25 cellular contexts compared by ENCODE assay signal in the genomic region with DNA sequence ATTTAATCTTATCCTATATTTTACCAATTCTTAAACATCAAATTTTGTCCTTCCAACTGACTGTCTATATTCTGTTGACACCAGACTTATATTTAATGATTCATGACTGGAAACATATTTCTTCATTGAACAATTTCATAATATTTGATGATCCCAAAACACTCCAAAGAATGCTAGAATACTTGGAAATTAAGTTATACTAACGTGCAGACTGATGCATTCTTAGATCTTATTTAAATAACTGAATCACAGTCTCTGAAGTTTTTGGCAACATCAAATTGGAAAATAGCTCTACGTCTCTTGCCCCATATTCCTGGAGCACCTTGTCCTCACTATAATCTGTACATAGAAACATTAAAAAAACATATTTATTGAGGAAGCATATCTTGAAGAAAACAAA.
"Had no signal": no experiment of that assay in that cellular context is flagged by ENCODE, and none has a peak within 500 bp of the region (broad histone marks: within the 10 kb centered on the region; RNA-seq: fewer than 3 reads in every experiment).

No MANE protein-coding gene starts in this region.

- H3K27me3 Mint-ChIP-seq: activated CD8-positive, alpha-beta T cell treated with anti-CD3 and anti-CD28 coated beads for 36 hours; dendritic cell treated with granulocyte-macrophage colony-stimulating factor and Interleukin-4, amounts not matched to agents 40 ng/mL and 50 ng/mL, for 4 days had no signal

- H3K27ac Mint-ChIP-seq: activated B cell treated with CpG ODN at 0.5 μM for 24 hours; activated CD8-positive, alpha-beta T cell treated with anti-CD3 and anti-CD28 coated beads for 36 hours; activated naive CD4-positive, alpha-beta T cell treated with anti-CD3 and anti-CD28 coated beads for 36 hours; dendritic cell treated with granulocyte-macrophage colony-stimulating factor and Interleukin-4, amounts not matched to agents 40 ng/mL and 50 ng/mL, for 4 days; mesothelial cell of epicardium; natural killer cell treated with Interleukin-12 subunit alpha and Interleukin-12 subunit beta and Interleukin-15 and Interleukin-18, amount 100 ng/mL, for 72 hours had no signal

- H3K9me3 ChIP-seq: esophagus squamous epithelium, lower lobe of right lung, sigmoid colon, tibial artery had no signal

- H3K36me3 Mint-ChIP-seq: natural killer cell treated with Interleukin-12 subunit alpha and Interleukin-12 subunit beta and Interleukin-15 and Interleukin-18, amount 100 ng/mL, for 72 hours had no signal

- ATAC-seq: activated CD8-positive, alpha-beta T cell treated with anti-CD3 and anti-CD28 coated beads for 36 hours; activated T-cell treated with anti-CD3 and anti-CD28 coated beads, Interleukin-2, amount 50 U/mL, for 4 hours; lower lobe of right lung; natural killer cell treated with Interleukin-12 subunit alpha and Interleukin-12 subunit beta and Interleukin-15 and Interleukin-18, amount 100 ng/mL, for 72 hours; stimulated activated naive CD8-positive, alpha-beta T cell treated with anti-CD3 and anti-CD28 coated beads, Interleukin-15, Interleukin-2, amounts not matched to agents 100 U/mL and 50 U/mL, for 24 hours had no signal

- H3K4me3 Mint-ChIP-seq: activated B cell treated with CpG ODN at 0.5 μM for 24 hours; activated CD8-positive, alpha-beta T cell treated with anti-CD3 and anti-CD28 coated beads for 36 hours; activated naive CD4-positive, alpha-beta T cell treated with anti-CD3 and anti-CD28 coated beads for 36 hours; activated T-cell treated with anti-CD3 and anti-CD28 coated beads, Interleukin-2, amount 50 U/mL, for 4 hours; dendritic cell treated with granulocyte-macrophage colony-stimulating factor and Interleukin-4, amounts not matched to agents 40 ng/mL and 50 ng/mL, for 4 days; mesothelial cell of epicardium; natural killer cell treated with Interleukin-12 subunit alpha and Interleukin-12 subunit beta and Interleukin-15 and Interleukin-18, amount 100 ng/mL, for 72 hours had no signal

- H3K9me3 Mint-ChIP-seq: activated B cell treated with CpG ODN at 0.5 μM for 24 hours; activated CD8-positive, alpha-beta T cell treated with anti-CD3 and anti-CD28 coated beads for 36 hours; activated naive CD4-positive, alpha-beta T cell treated with anti-CD3 and anti-CD28 coated beads for 36 hours; activated T-cell treated with anti-CD3 and anti-CD28 coated beads, Interleukin-2, amount 50 U/mL, for 4 hours; dendritic cell treated with granulocyte-macrophage colony-stimulating factor and Interleukin-4, amounts not matched to agents 40 ng/mL and 50 ng/mL, for 4 days; mesothelial cell of epicardium; natural killer cell treated with Interleukin-12 subunit alpha and Interleukin-12 subunit beta and Interleukin-15 and Interleukin-18, amount 100 ng/mL, for 72 hours had no signal

- H3K36me3 ChIP-seq: esophagus squamous epithelium, lower lobe of right lung, sigmoid colon, tibial artery had no signal

- DNase-seq: activated B cell treated with CpG ODN at 0.5 μM for 24 hours; activated CD4-positive, alpha-beta T cell treated with anti-CD3 and anti-CD28 coated beads for 48 hours; activated CD8-positive, alpha-beta T cell treated with anti-CD3 and anti-CD28 coated beads for 36 hours; activated naive CD4-positive, alpha-beta T cell treated with anti-CD3 and anti-CD28 coated beads for 36 hours; activated T-cell treated with anti-CD3 and anti-CD28 coated beads, Interleukin-2, amount 50 U/mL, for 4 hours; anterior cingulate cortex; cerebellar nuclear complex; effector memory CD4-positive, alpha-beta T cell; esophagus squamous epithelium; foreskin melanocyte; glutamatergic neuron; hippocampal formation; lower lobe of right lung; posterior cingulate gyrus; sigmoid colon; stimulated activated CD4-positive, alpha-beta T cell treated with anti-CD3 and anti-CD28 coated beads, Interleukin-12 subunit alpha, Interleukin-12 subunit beta, amount 100 ng/mL, for 4 hours; stimulated activated CD4-positive, alpha-beta T cell treated with anti-CD3 and anti-CD28 coated beads, Interleukin-1b, Interleukin-23, amount 100 ng/mL, for 48 hours; stimulated activated naive CD8-positive, alpha-beta T cell treated with anti-CD3 and anti-CD28 coated beads, Interleukin-15, Interleukin-2, amounts not matched to agents 100 U/mL and 50 U/mL, for 24 hours; substantia nigra; T-helper 1 cell; T-helper 9 cell; tibial artery had no signal

- H3K4me1 Mint-ChIP-seq: activated B cell treated with CpG ODN at 0.5 μM for 24 hours had no signal

- H3K27me3 ChIP-seq: esophagus squamous epithelium had no signal

- H3K4me3 ChIP-seq: esophagus squamous epithelium, lower lobe of right lung, sigmoid colon, tibial artery had no signal

- H3K27ac ChIP-seq: esophagus squamous epithelium, lower lobe of right lung, sigmoid colon, tibial artery had no signal
